2 cellular contexts compared by ENCODE assay signal in genomic region chr12:20374775-20375174, GRCh38.
TF ChIP-seq lines count a peak whose summit lies in the region.

No MANE protein-coding gene starts in this region.

TF ChIP-seq in IMR-90, 13 proteins besides CTCF, POLR2A, EP300 and RAD21:
- TF ChIP-seq USF2 (IDR thresholded peaks at IDR 0.05; ENCODE audit: low read depth, low read length) (no peak), FOS (IDR thresholded peaks at IDR 0.05; ENCODE audit: low read depth, low read length) (no peak), RCOR1 (IDR thresholded peaks at IDR 0.05; ENCODE audit: insufficient replicate concordance, low read length) (no peak), BHLHE40 (IDR thresholded peaks at IDR 0.05; ENCODE audit: low read depth, low read length) (no peak), RFX5 (IDR thresholded peaks at IDR 0.05; ENCODE audit: low read depth, low read length) (no peak), SMC3 (IDR thresholded peaks at IDR 0.05; ENCODE audit: low read depth, low read length) (no peak), NFE2L2 (IDR thresholded peaks at IDR 0.05; ENCODE audit: low read depth, low read length) (no peak), MAFK (IDR thresholded peaks at IDR 0.05; ENCODE audit: low read depth, low read length) (no peak), CEBPB (IDR thresholded peaks at IDR 0.05; ENCODE audit: low read depth, low read length) (no peak), CHD1 (IDR thresholded peaks at IDR 0.05; ENCODE audit: low read depth, low read length) (no peak), MAZ (IDR thresholded peaks at IDR 0.05; ENCODE audit: borderline replicate concordance, low read depth, low read length) (no peak), MXI1 (IDR thresholded peaks at IDR 0.05; ENCODE audit: borderline replicate concordance, low read depth, low read length) (no peak), ELK1 (IDR thresholded peaks at IDR 0.05; ENCODE audit: borderline replicate concordance, low read depth, low read length) (no peak)

TF ChIP-seq in endothelial cell of umbilical vein, 7 proteins besides CTCF, POLR2A, EP300 and RAD21:
- TF ChIP-seq MYC (IDR thresholded peaks at IDR 0.05; ENCODE audit: low read depth, low read length) (no peak), POLR2AphosphoS5 (IDR thresholded peaks at IDR 0.05; ENCODE audit: insufficient read depth, low read depth, low read length) (peak; percentile 47), JUN (IDR thresholded peaks at IDR 0.05; ENCODE audit: borderline replicate concordance, insufficient read depth, insufficient read length, low read depth) (peak; percentile 57), FOS (IDR thresholded peaks at IDR 0.05; ENCODE audit: borderline replicate concordance, insufficient read depth, low read length) (peak; percentile 55), EZH2 (IDR thresholded peaks at IDR 0.05; ENCODE audit: borderline replicate concordance, low read depth, low read length, severe bottlenecking) (no peak), MAX (IDR thresholded peaks at IDR 0.05; ENCODE audit: insufficient read depth, insufficient read length) (no peak), GATA2 (IDR thresholded peaks at IDR 0.05; ENCODE audit: insufficient read depth, insufficient read length, low read depth, low read length) (peak; percentile 57)
